In the genomic region with DNA sequence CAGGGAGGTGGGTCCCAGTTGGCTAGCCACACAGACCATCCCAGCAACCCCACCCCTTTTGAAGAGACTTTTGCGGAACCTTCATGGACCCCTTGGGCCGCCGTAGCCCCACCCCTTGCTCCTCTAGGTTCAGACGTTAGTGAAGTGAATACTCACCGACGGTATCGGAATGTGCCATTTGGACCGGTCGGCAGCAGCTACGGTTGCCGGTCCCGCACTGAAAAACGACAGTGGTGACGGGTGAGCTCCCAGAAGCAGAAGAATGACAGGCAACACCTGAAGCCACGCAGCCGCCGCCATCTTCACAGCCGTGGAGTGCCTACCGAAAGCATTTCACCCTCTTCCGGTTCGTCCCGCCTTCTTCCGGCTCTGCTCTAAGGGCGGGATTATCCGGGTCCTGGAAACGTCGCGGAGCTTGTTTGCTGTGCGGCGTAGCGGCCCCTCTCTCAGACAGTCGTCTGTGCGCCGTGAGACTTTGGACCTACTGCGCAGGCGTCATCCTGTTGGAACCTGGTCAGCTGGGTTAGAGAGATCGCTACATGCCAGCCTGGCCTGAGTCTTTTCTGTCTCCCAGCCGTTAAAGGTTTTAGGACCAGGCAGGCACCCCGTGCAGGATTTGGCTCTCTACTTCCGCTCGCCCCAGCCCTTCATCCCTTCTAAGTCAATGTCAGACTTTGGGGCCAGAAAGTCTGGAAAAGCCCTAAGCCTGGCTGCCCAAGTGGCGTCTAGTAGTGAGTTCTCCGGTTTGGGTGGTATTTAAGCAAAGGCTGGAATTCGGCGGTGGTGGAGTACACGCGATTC, we compare ENCODE assay signal across 8 cellular contexts. TPM values are rescaled to one million over a fixed set of nuclear protein-coding genes. Genes with fewer than 3 reads are reported as not detected.
DNase-seq lines count a peak whose midpoint lies in the region; ATAC-seq and TF ChIP-seq lines count a peak whose summit lies in the region.

A gene with protein sequence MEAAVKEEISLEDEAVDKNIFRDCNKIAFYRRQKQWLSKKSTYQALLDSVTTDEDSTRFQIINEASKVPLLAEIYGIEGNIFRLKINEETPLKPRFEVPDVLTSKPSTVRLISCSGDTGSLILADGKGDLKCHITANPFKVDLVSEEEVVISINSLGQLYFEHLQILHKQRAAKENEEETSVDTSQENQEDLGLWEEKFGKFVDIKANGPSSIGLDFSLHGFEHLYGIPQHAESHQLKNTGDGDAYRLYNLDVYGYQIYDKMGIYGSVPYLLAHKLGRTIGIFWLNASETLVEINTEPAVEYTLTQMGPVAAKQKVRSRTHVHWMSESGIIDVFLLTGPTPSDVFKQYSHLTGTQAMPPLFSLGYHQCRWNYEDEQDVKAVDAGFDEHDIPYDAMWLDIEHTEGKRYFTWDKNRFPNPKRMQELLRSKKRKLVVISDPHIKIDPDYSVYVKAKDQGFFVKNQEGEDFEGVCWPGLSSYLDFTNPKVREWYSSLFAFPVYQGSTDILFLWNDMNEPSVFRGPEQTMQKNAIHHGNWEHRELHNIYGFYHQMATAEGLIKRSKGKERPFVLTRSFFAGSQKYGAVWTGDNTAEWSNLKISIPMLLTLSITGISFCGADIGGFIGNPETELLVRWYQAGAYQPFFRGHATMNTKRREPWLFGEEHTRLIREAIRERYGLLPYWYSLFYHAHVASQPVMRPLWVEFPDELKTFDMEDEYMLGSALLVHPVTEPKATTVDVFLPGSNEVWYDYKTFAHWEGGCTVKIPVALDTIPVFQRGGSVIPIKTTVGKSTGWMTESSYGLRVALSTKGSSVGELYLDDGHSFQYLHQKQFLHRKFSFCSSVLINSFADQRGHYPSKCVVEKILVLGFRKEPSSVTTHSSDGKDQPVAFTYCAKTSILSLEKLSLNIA (N-terminal part only) (plus strand): TSS at position 103 of the 801 bp plus-strand sequence. CDS start 1,281 bp downstream, outside the sequence.
A gene with protein sequence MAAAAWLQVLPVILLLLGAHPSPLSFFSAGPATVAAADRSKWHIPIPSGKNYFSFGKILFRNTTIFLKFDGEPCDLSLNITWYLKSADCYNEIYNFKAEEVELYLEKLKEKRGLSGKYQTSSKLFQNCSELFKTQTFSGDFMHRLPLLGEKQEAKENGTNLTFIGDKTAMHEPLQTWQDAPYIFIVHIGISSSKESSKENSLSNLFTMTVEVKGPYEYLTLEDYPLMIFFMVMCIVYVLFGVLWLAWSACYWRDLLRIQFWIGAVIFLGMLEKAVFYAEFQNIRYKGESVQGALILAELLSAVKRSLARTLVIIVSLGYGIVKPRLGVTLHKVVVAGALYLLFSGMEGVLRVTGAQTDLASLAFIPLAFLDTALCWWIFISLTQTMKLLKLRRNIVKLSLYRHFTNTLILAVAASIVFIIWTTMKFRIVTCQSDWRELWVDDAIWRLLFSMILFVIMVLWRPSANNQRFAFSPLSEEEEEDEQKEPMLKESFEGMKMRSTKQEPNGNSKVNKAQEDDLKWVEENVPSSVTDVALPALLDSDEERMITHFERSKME (minus strand): TSS at position 335 of the 801 bp plus-strand sequence. CDS start 35 bp downstream, at position 300.

- H3K36me3 Mint-ChIP-seq in activated T-cell treated with anti-CD3 and anti-CD28 coated beads, Interleukin-2, amount 50 U/mL, for 4 hours (ENCODE audit: insufficient read depth): peaks cover 8% of the 10 kb centered on the region

- ATAC-seq in GM21723 (IDR thresholded peaks at IDR 0.05; ENCODE audit: unreplicated experiment) (peak; percentile 89), Panc1 (peak; percentile 98)
- ATAC-seq in activated T-cell treated with anti-CD3 and anti-CD28 coated beads, Interleukin-2, amount 50 U/mL, for 4 hours: peak; percentile 97

- in situ Hi-C loops in Panc1 (cut with HindIII; ENCODE audit: low pct_unique_long_range_greater_than_20kb, low sequenced_read_pairs): no loop called here

- H3K9me3 ChIP-seq in Panc1 (ENCODE audit: control insufficient read depth, insufficient read depth, low read depth, low read length) (no peaks in the 10 kb centered on the region), esophagus (ENCODE audit: control insufficient read depth in 2 of 2, insufficient read depth in 1 of 2, low read depth in 1 of 2, low read length in 1 of 2) (no peaks in the 10 kb centered on the region), mucosa of stomach (ENCODE audit: control insufficient read depth, low read length) (no peaks in the 10 kb centered on the region)

- 0% methylated on average over 47 of the region's 47 CpGs for WGBS in esophagus, 2 donors

- CTCF ChIA-PET in Panc1 (lab: Charles Lee): interaction anchor here (0.6 kb wide), 1 partner anchor 9 kb away, joined by 3 read pairs; no protein-coding TSS in a partner anchor

- no peak for TF ChIP-seq CTCF in Panc1 (IDR thresholded peaks at IDR 0.05)

- POLR2A ChIA-PET in Panc1 (lab: Charles Lee): interaction anchor here (0.6 to 1.0 kb wide), 4 partner anchors 9 to 48 kb away, joined by 3 to 14 read pairs (median 4); no protein-coding TSS in a partner anchor

- H3K36me3 ChIP-seq in Panc1 (ENCODE audit: control insufficient read depth, insufficient read depth, low read length): peaks cover 5% of the 10 kb centered on the region; the same call in 1 of the 2 replicates
- H3K36me3 ChIP-seq in esophagus (ENCODE audit: control insufficient read depth in 2 of 2, insufficient read depth in 2 of 2, low read length in 1 of 2): no peaks in the 10 kb centered on the region
- H3K36me3 ChIP-seq in mucosa of stomach (ENCODE audit: control insufficient read depth, insufficient read depth, low read length): no peaks in the 10 kb centered on the region

- H3K27me3 Mint-ChIP-seq in activated T-cell treated with anti-CD3 and anti-CD28 coated beads, Interleukin-2, amount 50 U/mL, for 4 hours (ENCODE audit: low read depth): no peaks in the 10 kb centered on the region

- H3K27me3 ChIP-seq in Panc1 (ENCODE audit: control insufficient read depth, insufficient read depth, low read length) (no peaks in the 10 kb centered on the region), esophagus (ENCODE audit: control insufficient read depth in 1 of 2, insufficient read depth in 2 of 2, low read length in 2 of 2) (no peaks in the 10 kb centered on the region), mucosa of stomach (ENCODE audit: control insufficient read depth, insufficient read depth, low read length) (no peaks in the 10 kb centered on the region)

- peak within 1 kb of the TSS; percentile 100 for H3K27ac ChIP-seq in Panc1 (ENCODE audit: low read length)
- peak within 1 kb of the TSS; percentile 98 to 100 for H3K27ac ChIP-seq in esophagus (ENCODE audit: low read depth in 2 of 2, low read length in 1 of 2)

- peak within 1 kb of the TSS; percentile 98 for H3K9ac ChIP-seq in mucosa of stomach (ENCODE audit: low read length)

- H3K4me1 Mint-ChIP-seq in activated T-cell treated with anti-CD3 and anti-CD28 coated beads, Interleukin-2, amount 50 U/mL, for 4 hours (ENCODE audit: low read depth): peaks cover 58% of the 10 kb centered on the region

- peaks cover 23% of the 10 kb centered on the region for H3K4me1 ChIP-seq in Panc1 (ENCODE audit: control insufficient read depth, insufficient read depth, low read length)
- no peaks in the 10 kb centered on the region for H3K4me1 ChIP-seq in esophagus (ENCODE audit: control insufficient read depth in 2 of 2, insufficient read depth in 2 of 2, low read length in 1 of 2)
- peaks cover 26% of the 10 kb centered on the region for H3K4me1 ChIP-seq in mucosa of stomach (ENCODE audit: control insufficient read depth, insufficient read depth, low read length)

- peak within 1 kb of the TSS; percentile 98 for H3K4me3 Mint-ChIP-seq in activated T-cell treated with anti-CD3 and anti-CD28 coated beads, Interleukin-2, amount 50 U/mL, for 4 hours

- DNase-seq in DMS53 (lab: John Stamatoyannopoulos, UW): peak; percentile 98
- peak; percentile 84 for DNase-seq in KG1 (lab: John Stamatoyannopoulos, UW)
- peak; percentile 97 for DNase-seq in Panc1 (ENCODE audit: low read depth, low spot score)
- DNase-seq in activated T-cell treated with anti-CD3 and anti-CD28 coated beads, Interleukin-2, amount 50 U/mL, for 4 hours: peak; percentile 90
- DNase-seq in stimulated activated CD8-positive, alpha-beta memory T cell treated with anti-CD3 and anti-CD28 coated beads, Interleukin-7, amount 100 ng/mL, for 1 hour (ENCODE audit: low read depth in 2 of 2): peak; percentile 90

- intact Hi-C loops in Panc1 (cut with micrococcal nuclease; ENCODE audit: unreplicated experiment): loop anchor here (2.0 kb wide), 1 partner anchor 30 kb away; no protein-coding TSS in a partner anchor

- no TSS peak for BruUV-seq in Panc1 (replicated peaks; lab: Mats Ljungman, UMichigan)

- H3K9me3 Mint-ChIP-seq in activated T-cell treated with anti-CD3 and anti-CD28 coated beads, Interleukin-2, amount 50 U/mL, for 4 hours: no peaks in the 10 kb centered on the region

- peak within 1 kb of the TSS; percentile 66 to 93 for H3K4me3 ChIP-seq in Panc1 (ENCODE audit: low read depth in 2 of 2, low read length in 2 of 2)
- H3K4me3 ChIP-seq in esophagus (ENCODE audit: low read depth in 1 of 2, low read length in 2 of 2): peak within 1 kb of the TSS; percentile 74 to 93
- H3K4me3 ChIP-seq in mucosa of stomach (ENCODE audit: low read length): peak within 1 kb of the TSS; percentile 98

RNA-seq across cellular contexts. Expression of the first gene that starts in this region (rescaled TPM):
- total RNA-seq in Panc1 (2021; ENCODE audit: unreplicated experiment): 21.1 TPM
- polyA plus RNA-seq in Panc1 (2012; ENCODE audit: insufficient read length): 12.5 TPM
- total RNA-seq in activated T-cell treated with anti-CD3 and anti-CD28 coated beads, Interleukin-2, amount 50 U/mL, for 4 hours: 10 to 100 TPM in 1 of 3 donors, 1 to 10 TPM in 2; 7.1 to 10.7 (median 8.0) TPM
- 10 to 100 TPM; 11.9 to 14.1 TPM for polyA plus RNA-seq in esophagus

RNA-seq across cellular contexts. Expression of the second gene that starts in this region (rescaled TPM):
- total RNA-seq in Panc1 (2021; ENCODE audit: unreplicated experiment): 49.6 TPM
- 23.1 TPM for polyA plus RNA-seq in Panc1 (2012; ENCODE audit: insufficient read length)
- total RNA-seq in activated T-cell treated with anti-CD3 and anti-CD28 coated beads, Interleukin-2, amount 50 U/mL, for 4 hours: 10 to 100 TPM; 47.1 to 57.0 (median 56.4) TPM
- polyA plus RNA-seq in esophagus: 10 to 100 TPM; 23.9 to 39.6 TPM

Comparison
In these comparisons a context has a peak if more than half of its experiments do, and no peak if none do; other contexts are left out.
1. Peak in every context shown above with its lines: DNase-seq, ATAC-seq, H3K4me3 ChIP-seq and H3K27ac ChIP-seq.